14 cellular contexts compared by ENCODE assay signal in the genomic region with DNA sequence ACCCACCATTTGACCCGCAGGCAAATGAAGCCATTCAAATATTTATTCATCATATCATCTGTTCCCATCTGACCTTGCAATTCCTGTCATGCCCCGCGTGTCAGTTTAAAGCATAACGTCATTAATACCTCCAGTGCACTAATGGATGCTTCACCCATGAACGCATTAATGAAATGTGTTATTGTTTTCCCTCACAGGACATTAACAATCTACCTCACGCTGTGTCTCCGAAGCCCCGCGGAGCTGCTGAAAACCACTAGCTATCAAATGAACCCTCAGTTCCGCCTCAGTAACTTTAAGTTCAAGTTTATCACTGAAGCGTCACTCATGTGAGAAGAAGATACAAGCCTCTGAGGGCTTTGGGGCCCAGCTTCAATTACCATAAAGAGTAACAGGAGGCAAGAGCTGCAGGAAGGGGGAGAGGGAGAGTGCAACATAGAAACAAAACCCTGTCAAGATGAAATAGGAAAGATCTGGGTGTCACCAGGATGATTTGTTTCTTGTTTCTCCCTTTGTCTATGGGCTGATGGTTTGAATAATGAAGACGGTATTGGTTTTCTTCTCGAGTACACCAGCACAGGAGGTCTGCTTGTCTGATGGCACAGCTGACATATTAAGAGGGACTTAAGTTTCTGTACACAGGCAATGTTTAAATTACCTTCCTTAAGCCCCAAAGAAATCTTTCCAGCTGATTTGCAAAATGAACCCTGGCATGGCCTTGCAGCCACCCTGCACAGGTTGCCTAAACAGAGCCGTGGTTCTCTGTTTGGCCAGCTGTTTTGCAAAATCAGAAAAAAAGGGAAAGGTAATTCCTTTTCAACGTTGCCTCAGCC.
DNase-seq lines count a peak whose midpoint lies in the region; ATAC-seq and FAIRE-seq lines count a peak whose summit lies in the region.
"Had no signal": no experiment of that assay in that cellular context is flagged by ENCODE, and none has a peak within 500 bp of the region (broad histone marks: within the 10 kb centered on the region; RNA-seq: fewer than 3 reads in every experiment).

No MANE protein-coding gene starts in this region.

- no peak overlapping the region for H2BK12ac ChIP-seq in trophoblast cell (ENCODE audit: low read length)

- DNase-seq in NCI-H2171 treated with DMSO at 0.1 percent for 48 hours (lab: John Stamatoyannopoulos, UW) (peak; percentile 99), astrocyte of the hippocampus (ENCODE audit: low read depth, low spot score) (peak; percentile 35), trophoblast cell (peak; percentile 44 to 78), A172 (ENCODE audit: low spot score) (no peak), AG08396 (ENCODE audit: low spot score) (no peak), urothelium cell line (ENCODE audit: low spot score) (no peak)
- DNase-seq: activated CD4-positive, alpha-beta T cell treated with anti-CD3 and anti-CD28 coated beads, Interleukin-2, amount 10 ng/mL, durations not matched to agents 24 days and 14 days; cortex of kidney; H7; tibial artery had no signal

- no peak overlapping the region for H3K9ac ChIP-seq in trophoblast cell (ENCODE audit: low read length)

- no peak overlapping the region for H2BK5ac ChIP-seq in trophoblast cell (ENCODE audit: low read depth, low read length, poor library complexity)

- H3K14ac ChIP-seq in trophoblast cell (ENCODE audit: low read length) = no peak overlapping the region

- no peak for FAIRE-seq in urothelium cell line (lab: Jason Lieb, UNC)
- FAIRE-seq: G401.6 had no signal

- H3K4ac ChIP-seq in trophoblast cell (ENCODE audit: low read depth, low read length) = no peak overlapping the region

- no peaks in the 10 kb centered on the region for H3K36me3 ChIP-seq in trophoblast cell (ENCODE audit: control insufficient read depth in 1 of 2, insufficient read depth in 2 of 2, low read length in 2 of 2)
- H3K36me3 ChIP-seq: SJSA1, tibial artery had no signal

- H3K9me3 ChIP-seq in trophoblast cell (ENCODE audit: insufficient read depth, low read depth, low read length) = no peaks in the 10 kb centered on the region
- H3K9me3 ChIP-seq: SJSA1, tibial artery had no signal

- peaks cover 0 to 2% of the 10 kb centered on the region in 2 experiments for H3K4me1 ChIP-seq in trophoblast cell (ENCODE audit: control insufficient read depth in 1 of 2, insufficient read depth in 2 of 2, low read length in 2 of 2)
- H3K4me1 ChIP-seq: SJSA1, tibial artery had no signal

- H3K23ac ChIP-seq in trophoblast cell (ENCODE audit: low read length) = no peak overlapping the region

- H4K12ac ChIP-seq in trophoblast cell (ENCODE audit: low read depth, low read length) = no peak overlapping the region

- WGBS in trophoblast cell (ENCODE audit: extremely low coverage, insufficient coverage, insufficient read length) = no CpG with 5 or more reads among the region's 15 CpGs

- H3K4me2 ChIP-seq in trophoblast cell (ENCODE audit: low read length) = no peak overlapping the region

- H3K79me2 ChIP-seq in trophoblast cell (ENCODE audit: control insufficient read depth, insufficient read depth, low read length, poor library complexity) = no peaks in the 10 kb centered on the region

- no peak overlapping the region for H3K4me3 ChIP-seq in trophoblast cell (ENCODE audit: low read depth, low read length)
- H3K4me3 ChIP-seq: SJSA1, tibial artery had no signal

- H3K27ac ChIP-seq in trophoblast cell (ENCODE audit: low read depth, low read length) = no peak overlapping the region
- H3K27ac ChIP-seq: SJSA1, tibial artery had no signal

- no peak overlapping the region for H2AK5ac ChIP-seq in trophoblast cell (ENCODE audit: low read length)

- no peak overlapping the region for H3K18ac ChIP-seq in trophoblast cell (ENCODE audit: low read length)

- no peaks in the 10 kb centered on the region for H3K27me3 ChIP-seq in trophoblast cell (ENCODE audit: insufficient read depth, low read length)
- H3K27me3 ChIP-seq: SJSA1, tibial artery had no signal

- no peaks in the 10 kb centered on the region for H3K79me1 ChIP-seq in trophoblast cell (ENCODE audit: low read length)

- no peak overlapping the region for H4K8ac ChIP-seq in trophoblast cell (ENCODE audit: low read depth, low read length)

- ATAC-seq in HG03103 (IDR thresholded peaks at IDR 0.05; ENCODE audit: low read depth, unreplicated experiment) = peak; percentile 57
- no peak for ATAC-seq in HG02763 (IDR thresholded peaks at IDR 0.05; ENCODE audit: unreplicated experiment)

- H2AFZ ChIP-seq in trophoblast cell (ENCODE audit: insufficient read depth, low read length, poor library complexity) = no peak overlapping the region

- no peak overlapping the region for H2BK120ac ChIP-seq in trophoblast cell (ENCODE audit: insufficient read depth, low read length, poor library complexity)

- no peak overlapping the region for H4K91ac ChIP-seq in trophoblast cell (ENCODE audit: low read depth, low read length)

Comparison
In these comparisons a context has a peak if more than half of its experiments do, and no peak if none do; other contexts are left out.
1. DNase-seq: peak in NCI-H2171 treated with DMSO at 0.1 percent for 48 hours (single experiment), astrocyte of the hippocampus (single experiment) and trophoblast cell (2 of 2); none in A172 (single experiment), AG08396 (single experiment) and urothelium cell line (single experiment).